Comparison of ENCODE assay signal across 8 cellular contexts in genomic region chr19:2478324-2478755, GRCh38. TPM values are rescaled to one million over a fixed set of nuclear protein-coding genes. Genes with fewer than 3 reads are reported as not detected.
DNase-seq lines count a peak whose midpoint lies in the region; ATAC-seq lines count a peak whose summit lies in the region.

No MANE protein-coding gene starts in this region.

- no peaks in the 10 kb centered on the region for H3K27me3 Mint-ChIP-seq in effector memory CD8-positive, alpha-beta T cell

- no peaks in the 10 kb centered on the region for H3K27me3 ChIP-seq in MG63
- peaks cover 0 to 5% (median 0%) of the 10 kb centered on the region in 5 donors for H3K27me3 ChIP-seq in subcutaneous abdominal adipose tissue (ENCODE audit: control insufficient read depth in 5 of 5, insufficient read depth in 4 of 5, low read length in 5 of 5)

- H3K4me1 Mint-ChIP-seq in effector memory CD8-positive, alpha-beta T cell (ENCODE audit: low read depth in 2 of 2): peaks cover 22 to 30% of the 10 kb centered on the region in 2 donors

- H3K27ac Mint-ChIP-seq in effector memory CD8-positive, alpha-beta T cell: peak overlapping the region; percentile 95 to 99

- H3K27ac ChIP-seq in mesodermal cell (ENCODE audit: low read depth, low read length, severe bottlenecking) (peak overlapping the region; percentile 10), subcutaneous abdominal adipose tissue (ENCODE audit: low read depth, low read length) (peak overlapping the region; percentile 90)

- 2 to 11% methylated on average over 13 to 18 of the region's 18 CpGs for WGBS in mesodermal cell (ENCODE audit: insufficient coverage in 2 of 2), 2 experiments

- H3K36me3 Mint-ChIP-seq in effector memory CD8-positive, alpha-beta T cell (ENCODE audit: insufficient read depth): peaks cover 53% of the 10 kb centered on the region

- peak; percentile 21 for ATAC-seq in effector memory CD8-positive, alpha-beta T cell (replicated peaks)
- no peak for ATAC-seq in GM18520 (IDR thresholded peaks at IDR 0.05; ENCODE audit: unreplicated experiment)

- peak overlapping the region; percentile 87 to 96 for H3K4me3 Mint-ChIP-seq in effector memory CD8-positive, alpha-beta T cell

- H3K9me3 ChIP-seq in MG63 (no peaks in the 10 kb centered on the region), mesodermal cell (ENCODE audit: control insufficient read depth, low read length) (peaks cover 4% of the 10 kb centered on the region), subcutaneous abdominal adipose tissue (ENCODE audit: control insufficient read depth in 5 of 5, low read length in 5 of 5) (peaks cover 2 to 15% (median 10%) of the 10 kb centered on the region in 5 donors)

- H3K36me3 ChIP-seq in MG63: peaks cover 19% of the 10 kb centered on the region
- peaks cover 22% of the 10 kb centered on the region for H3K36me3 ChIP-seq in mesodermal cell (ENCODE audit: control insufficient read depth, insufficient read depth, low read length)
- peaks cover 0 to 8% (median 4%) of the 10 kb centered on the region in 5 donors for H3K36me3 ChIP-seq in subcutaneous abdominal adipose tissue (ENCODE audit: control insufficient read depth in 5 of 5, insufficient read depth in 5 of 5, low read length in 5 of 5)

- no peaks in the 10 kb centered on the region for H3K9me3 Mint-ChIP-seq in effector memory CD8-positive, alpha-beta T cell

- DNase-seq in DMS 273 (lab: John Stamatoyannopoulos, UW; ENCODE audit: unreplicated experiment) (peak; percentile 84), MG63 (peak; percentile 54), SK-N-DZ (ENCODE audit: low spot score) (no peak)
- DNase-seq in activated CD4-positive, alpha-beta T cell treated with anti-CD3 and anti-CD28 coated beads for 48 hours: peak; percentile 73
- peak; percentile 44 to 55 (median 54) for DNase-seq in effector memory CD8-positive, alpha-beta T cell

- peak overlapping the region; percentile 48 to 97 (median 63) for H3K9ac ChIP-seq in subcutaneous abdominal adipose tissue (ENCODE audit: low read length in 5 of 5)

- H3K4me1 ChIP-seq in mesodermal cell (ENCODE audit: control insufficient read depth, insufficient read depth, low read length, poor library complexity, severe bottlenecking) (peaks cover 6% of the 10 kb centered on the region), subcutaneous abdominal adipose tissue (ENCODE audit: control insufficient read depth in 5 of 5, insufficient read depth in 5 of 5, low read length in 5 of 5) (peaks cover 7 to 42% (median 27%) of the 10 kb centered on the region in 5 donors)

- H3K4me3 ChIP-seq in MG63: peak overlapping the region; percentile 99
- H3K4me3 ChIP-seq in mesodermal cell (ENCODE audit: extremely low read depth, insufficient read depth, low read length, poor library complexity, severe bottlenecking): peak overlapping the region; percentile 98
- H3K4me3 ChIP-seq in subcutaneous abdominal adipose tissue (ENCODE audit: low read depth in 1 of 5, low read length in 5 of 5): peak overlapping the region; percentile 79 to 100 (median 98)

RNA-seq across cellular contexts. Expression of gene GADD45B, which starts 2.4 kb away (rescaled TPM):
- 36.4 and 48.7 TPM in 2 replicates for total RNA-seq in MG63 (2014; rRNA removed; shearing (Covaris generic); ENCODE audit: low replicate concordance)
- 28.2 TPM for polyA plus RNA-seq in mesodermal cell (2013, experiment 1 of 2)
- polyA plus RNA-seq in mesodermal cell (2013, experiment 2 of 2): 27.5 TPM
- 0.32 TPM in 1 of 2 replicates, not detected in the other for polyA plus RNA-seq in SK-N-DZ (2014; cell fraction: cytosol; rRNA removed)
- not detected in 2 replicates for polyA plus RNA-seq in SK-N-DZ (2014; cell fraction: nucleus; rRNA removed)

RNA-seq across cellular contexts. Expression of gene LMNB2, which starts 21.6 kb away (rescaled TPM):
- 124 and 171 TPM in 2 replicates for total RNA-seq in MG63 (2014; rRNA removed; shearing (Covaris generic); ENCODE audit: low replicate concordance)
- polyA plus RNA-seq in mesodermal cell (2013, experiment 1 of 2): 83.7 TPM
- 74.4 TPM for polyA plus RNA-seq in mesodermal cell (2013, experiment 2 of 2)
- 86.8 and 135 TPM in 2 replicates for polyA plus RNA-seq in SK-N-DZ (2014; cell fraction: cytosol; rRNA removed)
- 69.3 and 77.1 TPM in 2 replicates for polyA plus RNA-seq in SK-N-DZ (2014; cell fraction: nucleus; rRNA removed)

RNA-seq across cellular contexts. Expression of gene TIMM13, which starts 51.0 kb away (rescaled TPM):
- total RNA-seq in MG63 (2014; rRNA removed; shearing (Covaris generic); ENCODE audit: low replicate concordance): 17.2 and 34.5 TPM in 2 replicates
- polyA plus RNA-seq in mesodermal cell (2013, experiment 1 of 2): 96.2 TPM
- 71.7 TPM for polyA plus RNA-seq in mesodermal cell (2013, experiment 2 of 2)
- polyA plus RNA-seq in SK-N-DZ (2014; cell fraction: cytosol; rRNA removed): 74.0 and 74.4 TPM in 2 replicates
- 50.3 and 54.7 TPM in 2 replicates for polyA plus RNA-seq in SK-N-DZ (2014; cell fraction: nucleus; rRNA removed)
